In the genomic region with DNA sequence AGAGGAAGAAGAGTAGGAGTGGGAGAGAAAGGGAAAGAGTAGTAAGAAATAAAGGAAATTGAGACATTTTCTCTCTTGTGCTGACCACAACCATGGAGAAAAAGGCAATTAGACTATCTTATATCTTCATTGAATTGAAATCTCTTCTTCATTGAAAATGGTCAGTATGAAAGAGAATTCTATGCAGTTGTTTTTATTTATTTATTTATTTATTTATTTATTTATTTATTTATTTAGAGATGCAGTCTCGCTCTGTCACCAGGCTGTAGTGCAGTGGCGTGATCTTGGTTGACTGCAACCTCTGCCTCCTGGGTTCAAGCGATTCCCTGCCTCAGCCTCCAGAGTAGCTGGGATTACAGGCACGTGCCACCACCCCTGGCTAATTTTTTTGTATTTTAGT, we compare ENCODE assay signal across 25 cellular contexts.
"Had no signal": no experiment of that assay in that cellular context is flagged by ENCODE, and none has a peak within 500 bp of the region (broad histone marks: within the 10 kb centered on the region; RNA-seq: fewer than 3 reads in every experiment).

No MANE protein-coding gene starts in this region.

- ATAC-seq: activated CD8-positive, alpha-beta T cell treated with anti-CD3 and anti-CD28 coated beads for 36 hours; activated T-cell treated with anti-CD3 and anti-CD28 coated beads, Interleukin-2, amount 50 U/mL, for 72 hours; effector memory CD8-positive, alpha-beta T cell; gastroesophageal sphincter; left colon; right cardiac atrium had no signal

- H3K9me3 Mint-ChIP-seq: activated naive CD4-positive, alpha-beta T cell treated with anti-CD3 and anti-CD28 coated beads for 36 hours; central memory CD8-positive, alpha-beta T cell; effector memory CD8-positive, alpha-beta T cell; mesothelial cell of epicardium had no signal

- H3K36me3 Mint-ChIP-seq: mesothelial cell of epicardium had no signal

- DNase-seq: activated B cell treated with CpG ODN at 0.5 μM for 24 hours; activated CD4-positive, alpha-beta T cell treated with anti-CD3 and anti-CD28 coated beads, Interleukin-2, amount 50 U/mL, for 1 hour; activated CD8-positive, alpha-beta T cell treated with anti-CD3 and anti-CD28 coated beads for 36 hours; activated effector memory CD4-positive, alpha-beta T cell treated with anti-CD3 and anti-CD28 coated beads, Interleukin-2, amount 50 U/mL, for 16 hours; activated naive CD4-positive, alpha-beta T cell treated with anti-CD3 and anti-CD28 coated beads for 36 hours; activated naive CD8-positive, alpha-beta T cell treated with anti-CD3 and anti-CD28 coated beads, Interleukin-2, amount 10 ng/mL, durations not matched to agents 7 days and 5 days; activated T-cell treated with anti-CD3 and anti-CD28 coated beads for 4 hours; activated T-cell treated with anti-CD3 and anti-CD28 coated beads, Interleukin-2, amount 50 U/mL, for 72 hours; amniotic stem cell; effector memory CD8-positive, alpha-beta T cell; erythroblast; left colon; naive B cell; right cardiac atrium; spleen; stimulated activated naive CD4-positive, alpha-beta T cell treated with Interleukin-2 at 50 U/mL for 16 hours; upper lobe of left lung had no signal

- H3K4me3 Mint-ChIP-seq: activated B cell treated with CpG ODN at 0.5 μM for 24 hours; activated CD8-positive, alpha-beta T cell treated with anti-CD3 and anti-CD28 coated beads for 36 hours; activated naive CD4-positive, alpha-beta T cell treated with anti-CD3 and anti-CD28 coated beads for 36 hours; activated naive CD8-positive, alpha-beta T cell treated with anti-CD3 and anti-CD28 coated beads, Interleukin-2, amount 10 ng/mL, durations not matched to agents 7 days and 5 days; activated T-cell treated with anti-CD3 and anti-CD28 coated beads, Interleukin-2, amount 50 U/mL, for 72 hours; central memory CD8-positive, alpha-beta T cell; effector memory CD8-positive, alpha-beta T cell; mesothelial cell of epicardium; T-helper 2 cell treated with Interferon-gamma antibody and Interleukin-4, amounts not matched to agents 5 μg/mL and 100 μg/mL, for 36 hours had no signal

- H3K27ac ChIP-seq: breast epithelium, coronary artery, gastroesophageal sphincter, hepatocyte, spleen, upper lobe of left lung, vagina had no signal

- H3K4me1 ChIP-seq: breast epithelium, gastroesophageal sphincter, upper lobe of left lung, vagina had no signal

- H3K27me3 Mint-ChIP-seq: activated B cell treated with CpG ODN at 0.5 μM for 24 hours; activated CD8-positive, alpha-beta T cell treated with anti-CD3 and anti-CD28 coated beads for 36 hours; activated naive CD8-positive, alpha-beta T cell treated with anti-CD3 and anti-CD28 coated beads, Interleukin-2, amount 10 ng/mL, durations not matched to agents 7 days and 5 days; central memory CD8-positive, alpha-beta T cell; naive B cell had no signal

- H3K9me3 ChIP-seq: breast epithelium, gastroesophageal sphincter, upper lobe of left lung, vagina had no signal

- H3K27ac Mint-ChIP-seq: activated B cell treated with CpG ODN at 0.5 μM for 24 hours; activated CD8-positive, alpha-beta T cell treated with anti-CD3 and anti-CD28 coated beads for 36 hours; activated naive CD4-positive, alpha-beta T cell treated with anti-CD3 and anti-CD28 coated beads for 36 hours; activated naive CD8-positive, alpha-beta T cell treated with anti-CD3 and anti-CD28 coated beads, Interleukin-2, amount 10 ng/mL, durations not matched to agents 7 days and 5 days; activated T-cell treated with anti-CD3 and anti-CD28 coated beads, Interleukin-2, amount 50 U/mL, for 72 hours; effector memory CD8-positive, alpha-beta T cell; mesothelial cell of epicardium; T-helper 2 cell treated with Interferon-gamma antibody and Interleukin-4, amounts not matched to agents 5 μg/mL and 100 μg/mL, for 36 hours had no signal

- H3K36me3 ChIP-seq: breast epithelium, gastroesophageal sphincter, spleen, upper lobe of left lung, vagina had no signal

- H3K4me3 ChIP-seq: breast epithelium, coronary artery, gastroesophageal sphincter, hepatocyte, spleen, upper lobe of left lung, vagina had no signal

- H3K27me3 ChIP-seq: breast epithelium, gastroesophageal sphincter, hepatocyte, spleen, upper lobe of left lung, vagina had no signal
